17 cellular contexts compared by ENCODE assay signal in genomic region chr11:115996808-115997188, GRCh38.
DNase-seq lines count a peak whose midpoint lies in the region; ATAC-seq and TF ChIP-seq lines count a peak whose summit lies in the region.
"Had no signal": no experiment of that assay in that cellular context is flagged by ENCODE, and none has a peak within 500 bp of the region (broad histone marks: within the 10 kb centered on the region; RNA-seq: fewer than 3 reads in every experiment).

No MANE protein-coding gene starts in this region.

- TF ChIP-seq CTCF in GM06990 (IDR thresholded peaks at IDR 0.05; ENCODE audit: insufficient read depth, low read length, poor library complexity, severe bottlenecking): no peak

- no peaks in the 10 kb centered on the region for H3K4me1 Mint-ChIP-seq in CD8-positive, alpha-beta memory T cell

- no peak overlapping the region for H3K27ac ChIP-seq in CD8-positive, alpha-beta memory T cell (ENCODE audit: low read depth, low read length)
- H3K27ac ChIP-seq: A549 had no signal

- H3K4me3 ChIP-seq in GM06990 (replicated peaks; ENCODE audit: low read depth, low read length): no peak overlapping the region
- H3K4me3 ChIP-seq in CD8-positive, alpha-beta memory T cell (ENCODE audit: low read length): no peak overlapping the region
- H3K4me3 ChIP-seq: A549 had no signal

- no peaks in the 10 kb centered on the region for H3K4me1 ChIP-seq in CD8-positive, alpha-beta memory T cell (ENCODE audit: insufficient read depth, low read length)
- H3K4me1 ChIP-seq: A549 had no signal

- DNase-seq in GM06990 (ENCODE audit: extremely low read depth, insufficient read length): peak; percentile 27
- DNase-seq in NOMO-1 (lab: John Stamatoyannopoulos, UW; ENCODE audit: unreplicated experiment in 2 of 2): peak; percentile 10 to 69
- no peak for DNase-seq in retina
- no peak for DNase-seq in CD8-positive, alpha-beta memory T cell
- no peak for DNase-seq in Ammon's horn (ENCODE audit: low spot score)
- DNase-seq: activated CD8-positive, alpha-beta memory T cell treated with anti-CD3 and anti-CD28 coated beads for 24 hours; COR-L47; effector CD8-positive, alpha-beta T cell; foreskin melanocyte; NCI-H526 treated with DMSO at 0.1 percent for 48 hours; SHP77 had no signal

- CTCF ChIA-PET in CD8-positive, alpha-beta memory T cell (lab: Charles Lee): no interaction called here

- no peaks in the 10 kb centered on the region for H3K36me3 Mint-ChIP-seq in CD8-positive, alpha-beta memory T cell
- H3K36me3 Mint-ChIP-seq: brain had no signal

- no peaks in the 10 kb centered on the region for H3K36me3 ChIP-seq in GM06990 (ENCODE audit: control insufficient read depth, insufficient read depth, low read length)
- no peaks in the 10 kb centered on the region for H3K36me3 ChIP-seq in CD8-positive, alpha-beta memory T cell (ENCODE audit: insufficient read depth, low read length)

- H3K9me3 Mint-ChIP-seq in CD8-positive, alpha-beta memory T cell: peaks cover 0 to 5% (median under 1%) of the 10 kb centered on the region in 5 donors

- H3K4me3 Mint-ChIP-seq in CD8-positive, alpha-beta memory T cell: no peak overlapping the region
- H3K4me3 Mint-ChIP-seq: brain had no signal

- H3K27me3 ChIP-seq in GM06990 (replicated peaks; ENCODE audit: control insufficient read depth, insufficient read depth, low read length): no peaks in the 10 kb centered on the region
- H3K27me3 ChIP-seq in CD8-positive, alpha-beta memory T cell (ENCODE audit: insufficient read depth, low read length, poor library complexity, severe bottlenecking): no peaks in the 10 kb centered on the region

- H3K27ac Mint-ChIP-seq in CD8-positive, alpha-beta memory T cell: no peak overlapping the region
- H3K27ac Mint-ChIP-seq: brain, progenitor cell of endocrine pancreas had no signal

- no peaks in the 10 kb centered on the region for H3K9me3 ChIP-seq in CD8-positive, alpha-beta memory T cell (ENCODE audit: low read length)
- H3K9me3 ChIP-seq: A549 had no signal

- no peaks in the 10 kb centered on the region for H3K27me3 Mint-ChIP-seq in CD8-positive, alpha-beta memory T cell

- ATAC-seq in GM21390 (IDR thresholded peaks at IDR 0.05; ENCODE audit: unreplicated experiment) (peak; percentile 5), HG03066 (IDR thresholded peaks at IDR 0.05; ENCODE audit: low read depth, unreplicated experiment) (peak; percentile 4), GM21367 (IDR thresholded peaks at IDR 0.05; ENCODE audit: unreplicated experiment) (no peak)
- ATAC-seq: A549 had no signal

- POLR2A ChIA-PET in CD8-positive, alpha-beta memory T cell (lab: Charles Lee): no interaction called here

Comparison
In these comparisons a context has a peak if more than half of its experiments do, and no peak if none do; other contexts are left out.
1. DNase-seq: peak in GM06990 (single experiment) and NOMO-1 (2 of 2); none in retina (single experiment), CD8-positive, alpha-beta memory T cell (0 of 5) and Ammon's horn (single experiment).